Comparison of ENCODE assay signal across 22 cellular contexts in the genomic region with DNA sequence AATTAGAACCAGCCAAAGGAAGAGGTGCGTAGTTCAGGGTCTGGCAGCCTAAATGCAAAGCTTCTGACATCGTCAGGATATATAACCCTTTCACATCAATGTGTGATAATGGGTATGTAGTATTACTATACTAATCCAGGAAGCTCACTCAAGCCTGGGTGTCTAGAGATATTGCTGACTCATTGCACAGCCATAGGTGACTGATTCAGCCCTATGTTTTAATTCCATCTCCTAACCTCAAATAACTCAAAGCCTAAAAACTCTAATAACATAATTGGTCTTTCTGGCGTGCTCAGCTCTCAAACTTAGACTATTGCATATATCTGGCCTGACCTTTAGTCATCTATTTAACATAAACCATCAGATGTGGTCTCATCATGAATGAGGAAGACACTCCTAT.
"Had no signal": no experiment of that assay in that cellular context is flagged by ENCODE, and none has a peak within 500 bp of the region (broad histone marks: within the 10 kb centered on the region; RNA-seq: fewer than 3 reads in every experiment).

No MANE protein-coding gene starts in this region.

- H3K27ac ChIP-seq: cardiac muscle cell, hepatocyte, spleen, testis, uterus had no signal

- H3K27me3 ChIP-seq: cardiac muscle cell, hepatocyte, spleen, testis, uterus had no signal

- DNase-seq: activated B cell treated with CpG ODN at 0.5 μM for 24 hours; activated CD4-positive, alpha-beta T cell treated with anti-CD3 and anti-CD28 coated beads for 36 hours; activated CD4-positive, alpha-beta T cell treated with anti-CD3 and anti-CD28 coated beads, Interleukin-2, amount 50 U/mL, for 48 hours; activated effector memory CD4-positive, alpha-beta T cell treated with Interleukin-2 at 50 U/mL for 16 hours; activated naive CD4-positive, alpha-beta T cell treated with anti-CD3 and anti-CD28 coated beads for 36 hours; activated naive CD8-positive, alpha-beta T cell treated with anti-CD3 and anti-CD28 coated beads, Interleukin-2, amount 10 ng/mL, durations not matched to agents 7 days and 5 days; activated T-cell treated with anti-CD3 and anti-CD28 coated beads, Interleukin-2, amount 50 U/mL, for 48 hours; amniotic stem cell; erythroblast; foreskin fibroblast; glutamatergic neuron; left ventricle myocardium superior; retina; spleen; stimulated activated CD4-positive, alpha-beta T cell treated with anti-CD3 and anti-CD28 coated beads, Interleukin-4, amount 100 ng/mL, for 1 hour; stimulated activated naive CD4-positive, alpha-beta T cell; testis; trophoblast cell; uterus had no signal

- H3K4me1 ChIP-seq: spleen, testis, uterus had no signal

- ATAC-seq: activated CD4-positive, alpha-beta T cell treated with anti-CD3 and anti-CD28 coated beads for 36 hours; left ventricle myocardium superior; natural killer cell treated with Interleukin-12 subunit alpha and Interleukin-12 subunit beta and Interleukin-15 and Interleukin-18, amount 100 ng/mL, for 72 hours had no signal
